11 cellular contexts compared by ENCODE assay signal in genomic region chr2:106158871-106159270, GRCh38. TPM values are rescaled to one million over a fixed set of nuclear protein-coding genes. Genes with fewer than 3 reads are reported as not detected.
DNase-seq lines count a peak whose midpoint lies in the region; ATAC-seq and TF ChIP-seq lines count a peak whose summit lies in the region.
"Had no signal": no experiment of that assay in that cellular context is flagged by ENCODE, and none has a peak within 500 bp of the region (broad histone marks: within the 10 kb centered on the region; RNA-seq: fewer than 3 reads in every experiment).

No MANE protein-coding gene starts in this region.

- peaks cover 18% of the 10 kb centered on the region for H3K9me3 Mint-ChIP-seq in activated naive CD8-positive, alpha-beta T cell treated with anti-CD3 and anti-CD28 coated beads for 36 hours

- ATAC-seq in activated CD4-positive, CD25-positive, alpha-beta regulatory T cell treated with anti-CD3 and anti-CD28 coated beads, Interleukin-2, amount 50 U/mL, for 24 hours, result peak; percentile 19 to 22
- no peak for ATAC-seq in HG03520 (IDR thresholded peaks at IDR 0.05; ENCODE audit: unreplicated experiment)

- H3K27ac Mint-ChIP-seq in activated naive CD8-positive, alpha-beta T cell treated with anti-CD3 and anti-CD28 coated beads for 36 hours, result peak overlapping the region; percentile 97
- H3K27ac Mint-ChIP-seq: brain had no signal

- POLR2A ChIA-PET in RWPE1 (lab: Yijun Ruan, JAX; ENCODE audit: low non-redundant PET), result no interaction called here

- no peaks in the 10 kb centered on the region for H3K27me3 Mint-ChIP-seq in activated naive CD8-positive, alpha-beta T cell treated with anti-CD3 and anti-CD28 coated beads for 36 hours
- H3K27me3 Mint-ChIP-seq: brain had no signal

- TF ChIP-seq CTCF in RWPE1 (conservative IDR thresholded peaks at IDR 0.05; ENCODE audit: low read depth), result no peak

- peak overlapping the region; percentile 88 for H3K4me3 Mint-ChIP-seq in activated naive CD8-positive, alpha-beta T cell treated with anti-CD3 and anti-CD28 coated beads for 36 hours
- H3K4me3 Mint-ChIP-seq: brain had no signal

- peak; percentile 48 for DNase-seq in activated CD8-positive, alpha-beta memory T cell treated with anti-CD3 and anti-CD28 coated beads, Interleukin-2, amount 50 U/mL, for 4 hours
- no peak for DNase-seq in activated CD8-positive, alpha-beta memory T cell treated with anti-CD3 and anti-CD28 coated beads for 24 hours
- DNase-seq in activated naive CD8-positive, alpha-beta T cell treated with anti-CD3 and anti-CD28 coated beads for 36 hours, result no peak
- peak; percentile 38 for DNase-seq in stimulated activated CD8-positive, alpha-beta memory T cell treated with anti-CD3 and anti-CD28 coated beads, Interleukin-4, amount 100 ng/mL, for 48 hours
- no peak for DNase-seq in DMS79 treated with DMSO at 0.1 percent for 48 hours (lab: John Stamatoyannopoulos, UW)
- no peak for DNase-seq in RWPE1 (ENCODE audit: low spot score)
- DNase-seq: NCI-H1930, uterus had no signal

- no peak overlapping the region for H3K27ac ChIP-seq in RWPE1
- H3K27ac ChIP-seq: uterus had no signal

- peaks cover 70% of the 10 kb centered on the region for H3K36me3 Mint-ChIP-seq in activated naive CD8-positive, alpha-beta T cell treated with anti-CD3 and anti-CD28 coated beads for 36 hours

- peaks cover 72% of the 10 kb centered on the region for H3K4me1 Mint-ChIP-seq in activated naive CD8-positive, alpha-beta T cell treated with anti-CD3 and anti-CD28 coated beads for 36 hours

- CTCF ChIA-PET in RWPE1 (lab: Yijun Ruan, JAX), result no interaction called here

RNA-seq across cellular contexts. Expression of gene UXS1, which starts 35.2 kb away (rescaled TPM):
- 10 to 100 TPM; 43.4 to 44.5 TPM for total RNA-seq in activated naive CD8-positive, alpha-beta T cell treated with anti-CD3 and anti-CD28 coated beads for 36 hours

Comparison
In these comparisons a context has a peak if more than half of its experiments do, and no peak if none do; other contexts are left out.
1. DNase-seq: peak in activated CD8-positive, alpha-beta memory T cell treated with anti-CD3 and anti-CD28 coated beads, Interleukin-2, amount 50 U/mL, for 4 hours (single experiment) and stimulated activated CD8-positive, alpha-beta memory T cell treated with anti-CD3 and anti-CD28 coated beads, Interleukin-4, amount 100 ng/mL, for 48 hours (single experiment); none in activated CD8-positive, alpha-beta memory T cell treated with anti-CD3 and anti-CD28 coated beads for 24 hours (single experiment), activated naive CD8-positive, alpha-beta T cell treated with anti-CD3 and anti-CD28 coated beads for 36 hours (single experiment), DMS79 treated with DMSO at 0.1 percent for 48 hours (single experiment) and RWPE1 (single experiment).